Comparison of ENCODE assay signal across 8 cellular contexts in genomic region chr3:187737401-187738088, GRCh38. TPM values are rescaled to one million over a fixed set of nuclear protein-coding genes. Genes with fewer than 3 reads are reported as not detected.
DNase-seq lines count a peak whose midpoint lies in the region; ATAC-seq, FAIRE-seq and TF ChIP-seq lines count a peak whose summit lies in the region.

No MANE protein-coding gene starts in this region.

- intact Hi-C loops in Right ventricle myocardium inferior (cut with DNase I) (loop anchor here (1.0 to 10.0 kb wide), 6 partner anchors 945 to 1495 kb away; no protein-coding TSS in a partner anchor), vagina (cut with DNase I) (loop anchor here (2.0 to 10.0 kb wide), 2 partner anchors 1213 to 1407 kb away; no protein-coding TSS in a partner anchor)

- peak overlapping the region; percentile 99 for H3K27ac Mint-ChIP-seq in activated naive CD8-positive, alpha-beta T cell treated with anti-CD3 and anti-CD28 coated beads, Interleukin-2, amount 10 ng/mL, durations not matched to agents 7 days and 5 days

- peak overlapping the region; percentile 16; the same call in 1 of the 2 replicates for H3K4me3 ChIP-seq in GM12864 (ENCODE audit: low read depth, low read length)
- H3K4me3 ChIP-seq in vagina: peak overlapping the region; percentile 52 to 77

- peaks cover 0 to 23% of the 10 kb centered on the region in 2 donors for H3K36me3 ChIP-seq in vagina

- no peak for ATAC-seq in activated naive CD8-positive, alpha-beta T cell treated with anti-CD3 and anti-CD28 coated beads, Interleukin-2, amount 10 ng/mL, durations not matched to agents 7 days and 5 days (ENCODE audit: low read depth)
- ATAC-seq in Right ventricle myocardium inferior (peak; percentile 35), HG02759 (IDR thresholded peaks at IDR 0.05; ENCODE audit: unreplicated experiment) (no peak)

- POLR2A ChIA-PET in activated naive CD8-positive, alpha-beta T cell treated with anti-CD3 and anti-CD28 coated beads, Interleukin-2, amount 10 ng/mL, durations not matched to agents 7 days and 5 days (lab: Charles Lee): interaction anchor here (0.6 to 5.4 kb wide), 11 partner anchors 8 to 1304 kb away, joined by 3 to 46 read pairs (median 3); partner anchors contain the start of gene BCL6

- H3K4me3 Mint-ChIP-seq in activated naive CD8-positive, alpha-beta T cell treated with anti-CD3 and anti-CD28 coated beads, Interleukin-2, amount 10 ng/mL, durations not matched to agents 7 days and 5 days: peak overlapping the region; percentile 99

- FAIRE-seq in H54 (lab: Jason Lieb, UNC): no peak

- H3K36me3 Mint-ChIP-seq in activated naive CD8-positive, alpha-beta T cell treated with anti-CD3 and anti-CD28 coated beads, Interleukin-2, amount 10 ng/mL, durations not matched to agents 7 days and 5 days: peaks cover 4% of the 10 kb centered on the region

- peaks cover 28% of the 10 kb centered on the region for H3K4me1 Mint-ChIP-seq in activated naive CD8-positive, alpha-beta T cell treated with anti-CD3 and anti-CD28 coated beads, Interleukin-2, amount 10 ng/mL, durations not matched to agents 7 days and 5 days

- H3K4me1 ChIP-seq in vagina: peaks cover 42% of the 10 kb centered on the region

- no peaks in the 10 kb centered on the region for H3K9me3 ChIP-seq in vagina

- TF ChIP-seq POLR2A in vagina (IDR thresholded peaks at IDR 0.05) (no peak), H54 (IDR thresholded peaks at IDR 0.05; ENCODE audit: low read depth, low read length) (no peak)

- DNase-seq in GM12864 (ENCODE audit: low read depth) (no peak), NOMO-1 treated with DMSO at 0.1 percent for 48 hours (lab: John Stamatoyannopoulos, UW; ENCODE audit: unreplicated experiment) (peak; percentile 27), Right ventricle myocardium inferior (ENCODE audit: missing footprints) (peak; percentile 92), occipital lobe (lab: John Stamatoyannopoulos, UW) (peak; percentile 30), vagina (ENCODE audit: extremely low spot score in 2 of 2) (peak in 1 of 2 donors; percentile 92), H54 (ENCODE audit: insufficient read length, low spot score) (no peak)
- DNase-seq in activated naive CD8-positive, alpha-beta T cell treated with anti-CD3 and anti-CD28 coated beads, Interleukin-2, amount 10 ng/mL, durations not matched to agents 7 days and 5 days: peak; percentile 72

- no peaks in the 10 kb centered on the region for H3K27me3 Mint-ChIP-seq in activated naive CD8-positive, alpha-beta T cell treated with anti-CD3 and anti-CD28 coated beads, Interleukin-2, amount 10 ng/mL, durations not matched to agents 7 days and 5 days

- H3K27ac ChIP-seq in vagina: peak overlapping the region; percentile 99

- H3K9me3 Mint-ChIP-seq in activated naive CD8-positive, alpha-beta T cell treated with anti-CD3 and anti-CD28 coated beads, Interleukin-2, amount 10 ng/mL, durations not matched to agents 7 days and 5 days: no peaks in the 10 kb centered on the region

- no peaks in the 10 kb centered on the region for H3K27me3 ChIP-seq in vagina

- TF ChIP-seq CTCF in GM12864 (IDR thresholded peaks at IDR 0.05; ENCODE audit: low read depth, low read length, missing control alignments): no peak
- no peak for TF ChIP-seq CTCF in vagina (IDR thresholded peaks at IDR 0.05)

RNA-seq across cellular contexts. Expression of gene BCL6, which starts 7.7 kb away (rescaled TPM):
- 10 to 100 TPM; 32.1 to 34.0 TPM for total RNA-seq in activated naive CD8-positive, alpha-beta T cell treated with anti-CD3 and anti-CD28 coated beads, Interleukin-2, amount 10 ng/mL, durations not matched to agents 7 days and 5 days
- total RNA-seq in Right ventricle myocardium inferior: 95.5 TPM
- total RNA-seq in occipital lobe: 7.5 TPM
- total RNA-seq in vagina: 133 TPM

RNA-seq across cellular contexts. Expression of gene RTP2, which starts 35.2 kb away (rescaled TPM):
- total RNA-seq in activated naive CD8-positive, alpha-beta T cell treated with anti-CD3 and anti-CD28 coated beads, Interleukin-2, amount 10 ng/mL, durations not matched to agents 7 days and 5 days: not detected
- total RNA-seq in Right ventricle myocardium inferior (not detected), occipital lobe (not detected), vagina (not detected)

Comparison
In these comparisons a context has a peak if more than half of its experiments do, and no peak if none do; other contexts are left out.
1. DNase-seq: peak in NOMO-1 treated with DMSO at 0.1 percent for 48 hours (single experiment), activated naive CD8-positive, alpha-beta T cell treated with anti-CD3 and anti-CD28 coated beads, Interleukin-2, amount 10 ng/mL, durations not matched to agents 7 days and 5 days (single experiment), Right ventricle myocardium inferior (single experiment) and occipital lobe (single experiment); none in GM12864 (single experiment) and H54 (single experiment).